16 cellular contexts compared by ENCODE assay signal in genomic region chrX:45755719-45756118, GRCh38.
DNase-seq lines count a peak whose midpoint lies in the region; FAIRE-seq and TF ChIP-seq lines count a peak whose summit lies in the region.
"Had no signal": no experiment of that assay in that cellular context is flagged by ENCODE, and none has a peak within 500 bp of the region (broad histone marks: within the 10 kb centered on the region; RNA-seq: fewer than 3 reads in every experiment).

No MANE protein-coding gene starts in this region.

- intact Hi-C loops in activated T-helper 1 cell treated with anti-CD3 and anti-CD28 coated beads, Interleukin-12 subunit alpha, Interleukin-12 subunit beta, Interleukin-2, Interleukin-4 antibody, amounts not matched to agents 30 ng/mL and 10 ng/mL and 1 ng/mL, durations not matched to agents 14 hours and 24 hours and 36 hours (cut with micrococcal nuclease), result loop anchor here (5.0 to 10.0 kb wide), 3 partner anchors 433 to 957 kb away; no protein-coding TSS in a partner anchor

- POLR2A ChIA-PET in activated CD4-positive, alpha-beta T cell treated with anti-CD3 and anti-CD28 coated beads, Interleukin-2, amount 10 ng/mL, durations not matched to agents 7 days and 5 days (lab: Charles Lee), result no interaction called here

- H3K4me3 Mint-ChIP-seq in activated CD4-positive, alpha-beta T cell treated with anti-CD3 and anti-CD28 coated beads, Interleukin-2, amount 10 ng/mL, durations not matched to agents 7 days and 5 days, result no peak overlapping the region
- H3K4me3 Mint-ChIP-seq in HFFc6, result peak overlapping the region; percentile 77
- H3K4me3 Mint-ChIP-seq in activated T-helper 1 cell treated with anti-CD3 and anti-CD28 coated beads, Interleukin-12 subunit alpha, Interleukin-12 subunit beta, Interleukin-2, Interleukin-4 antibody, amounts not matched to agents 30 ng/mL and 10 ng/mL and 1 ng/mL, durations not matched to agents 14 hours and 24 hours and 36 hours, result peak overlapping the region; percentile 58

- peaks cover 49% of the 10 kb centered on the region for H3K4me1 Mint-ChIP-seq in activated CD4-positive, alpha-beta T cell treated with anti-CD3 and anti-CD28 coated beads, Interleukin-2, amount 10 ng/mL, durations not matched to agents 7 days and 5 days
- H3K4me1 Mint-ChIP-seq in HFFc6 (ENCODE audit: low read depth), result peaks cover 55% of the 10 kb centered on the region
- H3K4me1 Mint-ChIP-seq in activated T-helper 1 cell treated with anti-CD3 and anti-CD28 coated beads, Interleukin-12 subunit alpha, Interleukin-12 subunit beta, Interleukin-2, Interleukin-4 antibody, amounts not matched to agents 30 ng/mL and 10 ng/mL and 1 ng/mL, durations not matched to agents 14 hours and 24 hours and 36 hours (ENCODE audit: low read depth), result peaks cover 50% of the 10 kb centered on the region

- no peaks in the 10 kb centered on the region for H3K9me3 ChIP-seq in neutrophil
- H3K9me3 ChIP-seq: body of pancreas, gastroesophageal sphincter, tibial nerve had no signal

- H3K27me3 ChIP-seq in neutrophil, result no peaks in the 10 kb centered on the region
- H3K27me3 ChIP-seq in H7 (ENCODE audit: control insufficient read depth, insufficient read depth, low read length), result no peaks in the 10 kb centered on the region
- H3K27me3 ChIP-seq: body of pancreas, gastroesophageal sphincter had no signal

- H3K36me3 ChIP-seq in neutrophil (no peaks in the 10 kb centered on the region), H7 (replicated peaks; ENCODE audit: control insufficient read depth, insufficient read depth, low read length) (peaks cover 1% of the 10 kb centered on the region; the same call in 1 of the 2 replicates)
- H3K36me3 ChIP-seq: gastroesophageal sphincter, tibial nerve had no signal

- peak overlapping the region; percentile 60 for H3K27ac Mint-ChIP-seq in activated CD4-positive, alpha-beta T cell treated with anti-CD3 and anti-CD28 coated beads, Interleukin-2, amount 10 ng/mL, durations not matched to agents 7 days and 5 days
- H3K27ac Mint-ChIP-seq in HFFc6, result peak overlapping the region; percentile 95; the same call in 1 of the 2 replicates
- H3K27ac Mint-ChIP-seq in activated T-helper 1 cell treated with anti-CD3 and anti-CD28 coated beads, Interleukin-12 subunit alpha, Interleukin-12 subunit beta, Interleukin-2, Interleukin-4 antibody, amounts not matched to agents 30 ng/mL and 10 ng/mL and 1 ng/mL, durations not matched to agents 14 hours and 24 hours and 36 hours, result peak overlapping the region; percentile 77

- H3K27ac ChIP-seq in neutrophil, result peak overlapping the region; percentile 86
- H3K27ac ChIP-seq: body of pancreas, gastroesophageal sphincter, tibial nerve had no signal

- H3K27me3 Mint-ChIP-seq in activated CD4-positive, alpha-beta T cell treated with anti-CD3 and anti-CD28 coated beads, Interleukin-2, amount 10 ng/mL, durations not matched to agents 7 days and 5 days, result no peaks in the 10 kb centered on the region
- peaks cover 28% of the 10 kb centered on the region for H3K27me3 Mint-ChIP-seq in HFFc6 (ENCODE audit: insufficient read depth)
- H3K27me3 Mint-ChIP-seq in activated T-helper 1 cell treated with anti-CD3 and anti-CD28 coated beads, Interleukin-12 subunit alpha, Interleukin-12 subunit beta, Interleukin-2, Interleukin-4 antibody, amounts not matched to agents 30 ng/mL and 10 ng/mL and 1 ng/mL, durations not matched to agents 14 hours and 24 hours and 36 hours (ENCODE audit: insufficient read depth), result no peaks in the 10 kb centered on the region

- FAIRE-seq in frontal cortex (lab: Jason Lieb, UNC), result no peak

- H3K4me3 ChIP-seq in neutrophil (ENCODE audit: low read depth in 1 of 2, low read length in 1 of 2) (no peak overlapping the region), H7 (ENCODE audit: insufficient read depth, low read depth, low read length) (no peak overlapping the region)
- H3K4me3 ChIP-seq: body of pancreas, gastroesophageal sphincter, tibial nerve had no signal

- H3K36me3 Mint-ChIP-seq in activated CD4-positive, alpha-beta T cell treated with anti-CD3 and anti-CD28 coated beads, Interleukin-2, amount 10 ng/mL, durations not matched to agents 7 days and 5 days (ENCODE audit: low read depth), result peaks cover 25% of the 10 kb centered on the region
- peaks cover 42% of the 10 kb centered on the region for H3K36me3 Mint-ChIP-seq in HFFc6 (ENCODE audit: low read depth)
- peaks cover 38% of the 10 kb centered on the region for H3K36me3 Mint-ChIP-seq in activated T-helper 1 cell treated with anti-CD3 and anti-CD28 coated beads, Interleukin-12 subunit alpha, Interleukin-12 subunit beta, Interleukin-2, Interleukin-4 antibody, amounts not matched to agents 30 ng/mL and 10 ng/mL and 1 ng/mL, durations not matched to agents 14 hours and 24 hours and 36 hours (ENCODE audit: low read depth)

- H3K4me1 ChIP-seq in neutrophil (ENCODE audit: control insufficient read depth in 1 of 2, insufficient read depth in 1 of 2, low read depth in 1 of 2, low read length in 1 of 2), result peaks cover 81 to 87% of the 10 kb centered on the region in 2 experiments
- H3K4me1 ChIP-seq: body of pancreas had no signal

- CTCF ChIA-PET in activated CD4-positive, alpha-beta T cell treated with anti-CD3 and anti-CD28 coated beads, Interleukin-2, amount 10 ng/mL, durations not matched to agents 7 days and 5 days (lab: Charles Lee), result interaction anchor here (1.4 kb wide), 1 partner anchor 46 kb away, joined by 3 read pairs; no protein-coding TSS in a partner anchor

- H3K9me3 Mint-ChIP-seq in activated CD4-positive, alpha-beta T cell treated with anti-CD3 and anti-CD28 coated beads, Interleukin-2, amount 10 ng/mL, durations not matched to agents 7 days and 5 days, result no peaks in the 10 kb centered on the region
- peaks cover 5% of the 10 kb centered on the region for H3K9me3 Mint-ChIP-seq in HFFc6
- H3K9me3 Mint-ChIP-seq in activated T-helper 1 cell treated with anti-CD3 and anti-CD28 coated beads, Interleukin-12 subunit alpha, Interleukin-12 subunit beta, Interleukin-2, Interleukin-4 antibody, amounts not matched to agents 30 ng/mL and 10 ng/mL and 1 ng/mL, durations not matched to agents 14 hours and 24 hours and 36 hours, result no peaks in the 10 kb centered on the region

- DNase-seq in activated CD4-positive, alpha-beta T cell treated with anti-CD3 and anti-CD28 coated beads, Interleukin-2, amount 10 ng/mL, durations not matched to agents 7 days and 5 days, result no peak
- no peak for DNase-seq in activated CD4-positive, alpha-beta T cell treated with anti-CD3 and anti-CD28 coated beads for 4 hours
- DNase-seq in HFFc6 (no peak), frontal cortex (ENCODE audit: low spot score in 2 of 2) (no peak), foreskin melanocyte (no peak), H7 (no peak)
- no peak for DNase-seq in activated T-helper 1 cell treated with anti-CD3 and anti-CD28 coated beads, Interleukin-12 subunit alpha, Interleukin-12 subunit beta, Interleukin-2, Interleukin-4 antibody, amounts not matched to agents 30 ng/mL and 10 ng/mL and 1 ng/mL, durations not matched to agents 14 hours and 24 hours and 36 hours (ENCODE audit: low spot score)
- DNase-seq: body of pancreas; DMS153; effector memory CD4-positive, alpha-beta T cell; midbrain; NCI-H146; NCI-H69 had no signal

- TF ChIP-seq CTCF in HFFc6 (IDR thresholded peaks at IDR 0.05) (no peak), neutrophil (IDR thresholded peaks at IDR 0.05) (no peak)
